Comparison of ENCODE assay signal across 17 cellular contexts in the genomic region with DNA sequence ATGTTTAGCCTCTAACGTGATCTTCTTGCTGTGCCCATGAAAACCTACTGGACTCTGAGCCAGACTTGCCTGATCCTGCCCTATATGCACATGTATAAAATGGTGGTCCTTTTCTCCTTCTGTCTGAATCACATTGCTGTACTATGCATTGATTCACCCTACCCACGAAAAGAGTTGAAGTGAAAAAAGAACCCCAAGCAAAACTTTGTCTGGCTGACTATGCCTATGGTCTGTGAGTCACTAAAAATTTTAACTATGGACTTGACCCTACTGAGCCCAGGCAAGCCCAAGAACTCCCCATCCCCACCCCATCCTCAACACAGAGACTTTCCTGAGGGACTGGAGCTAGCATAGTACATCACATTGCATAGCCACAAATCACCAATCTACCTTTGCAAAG.
"Had no signal": no experiment of that assay in that cellular context is flagged by ENCODE, and none has a peak within 500 bp of the region (broad histone marks: within the 10 kb centered on the region; RNA-seq: fewer than 3 reads in every experiment).

No MANE protein-coding gene starts in this region.

- H3K27ac ChIP-seq: cardiac muscle cell, lower lobe of right lung, transverse colon, WERI-Rb-1 had no signal

- H3K27me3 ChIP-seq: cardiac muscle cell, transverse colon had no signal

- H3K9me3 ChIP-seq: lower lobe of right lung, transverse colon had no signal

- H3K4me1 ChIP-seq: lower lobe of right lung, transverse colon had no signal

- ATAC-seq: activated CD4-positive, alpha-beta T cell treated with anti-CD3 and anti-CD28 coated beads for 36 hours; activated T-cell treated with anti-CD3 and anti-CD28 coated beads, Interleukin-2, amount 50 U/mL, for 72 hours; left cardiac atrium; lower lobe of right lung; mucosa of descending colon; natural killer cell; right cardiac atrium; stimulated activated naive B cell treated with anti-CD40 and anti-IgM and Interleukin-4, amounts not matched to agents 10 μg/mL and 1 μg/mL and 100 μg/mL, for 72 hours had no signal

- H3K36me3 ChIP-seq: cardiac muscle cell, lower lobe of right lung, transverse colon, WERI-Rb-1 had no signal

- H3K4me3 ChIP-seq: cardiac muscle cell, lower lobe of right lung, mucosa of descending colon, transverse colon had no signal

- DNase-seq: activated CD4-positive, alpha-beta memory T cell treated with anti-CD3 and anti-CD28 coated beads, Interleukin-2, amount 10 ng/mL, durations not matched to agents 7 days and 5 days; activated CD4-positive, alpha-beta T cell treated with anti-CD3 and anti-CD28 coated beads for 36 hours; activated gamma-delta T cell treated with Interleukin-2 at 50 U/mL for 16 hours; activated naive CD8-positive, alpha-beta T cell treated with anti-CD3 and anti-CD28 coated beads for 36 hours; activated T-cell treated with anti-CD3 and anti-CD28 coated beads, Interleukin-2, amount 50 U/mL, for 72 hours; hypothalamus; left cardiac atrium; lower lobe of right lung; mucosa of descending colon; natural killer cell; right cardiac atrium; stimulated activated CD4-positive, alpha-beta T cell treated with anti-CD3 and anti-CD28 coated beads, Interleukin-2, amount 100 ng/mL, for 24 hours; stimulated activated naive B cell treated with anti-CD40 and anti-IgM and Interleukin-4, amounts not matched to agents 10 μg/mL and 1 μg/mL and 100 μg/mL, for 72 hours; T1000; transverse colon; WERI-Rb-1 had no signal
